Comparison of ENCODE assay signal across 9 cellular contexts in the genomic region with DNA sequence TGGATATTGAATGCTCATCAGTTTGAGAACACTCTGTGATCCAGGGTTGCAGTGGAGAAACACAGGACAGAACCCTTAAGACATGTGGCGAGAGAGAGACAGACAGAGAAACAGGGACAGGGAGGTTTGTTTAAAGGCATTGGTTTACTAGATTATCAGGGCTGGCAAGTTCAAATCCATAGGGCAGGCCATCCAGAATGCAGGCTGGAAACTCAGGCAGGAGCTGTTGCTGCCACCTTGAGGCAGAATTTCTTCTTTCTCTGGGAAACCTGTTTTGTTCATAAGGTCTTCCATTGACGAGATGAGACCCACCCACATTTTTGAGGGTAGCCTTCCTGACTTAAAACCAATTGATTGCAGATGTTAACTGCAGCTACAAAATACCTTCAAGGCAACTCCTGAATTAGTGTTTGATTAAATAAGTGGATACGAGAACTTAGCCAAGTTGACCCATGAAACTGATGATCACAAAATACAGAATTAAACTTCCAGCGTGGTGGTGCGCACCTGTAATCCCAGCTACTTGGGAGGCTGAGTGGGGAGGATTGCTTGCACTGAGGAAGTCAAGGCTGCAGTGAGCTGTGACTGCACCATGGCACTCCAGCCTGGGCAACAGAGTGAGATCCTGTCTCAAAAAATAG. TPM values are rescaled to one million over a fixed set of nuclear protein-coding genes. Genes with fewer than 3 reads are reported as not detected.
DNase-seq lines count a peak whose midpoint lies in the region; ATAC-seq and TF ChIP-seq lines count a peak whose summit lies in the region.
"Had no signal": no experiment of that assay in that cellular context is flagged by ENCODE, and none has a peak within 500 bp of the region (broad histone marks: within the 10 kb centered on the region; RNA-seq: fewer than 3 reads in every experiment).

No MANE protein-coding gene starts in this region.

- TF ChIP-seq EP300 in gastroesophageal sphincter (IDR thresholded peaks at IDR 0.05) = no peak

- H3K27me3 Mint-ChIP-seq in osteocyte (ENCODE audit: unreplicated experiment) = peaks cover 29% of the 10 kb centered on the region
- H3K27me3 Mint-ChIP-seq in CD8-positive, alpha-beta memory T cell = peaks cover 14 to 61% of the 10 kb centered on the region in 2 donors

- no peaks in the 10 kb centered on the region for H3K4me1 ChIP-seq in RWPE2 (ENCODE audit: insufficient read depth, poor library complexity, severe bottlenecking)
- H3K4me1 ChIP-seq in CD8-positive, alpha-beta memory T cell (ENCODE audit: insufficient read depth, low read length) = no peaks in the 10 kb centered on the region
- no peaks in the 10 kb centered on the region for H3K4me1 ChIP-seq in gastroesophageal sphincter
- H3K4me1 ChIP-seq: BLaER1 had no signal

- H3K36me3 ChIP-seq in RWPE2 (ENCODE audit: low read depth) = no peaks in the 10 kb centered on the region
- no peaks in the 10 kb centered on the region for H3K36me3 ChIP-seq in CD8-positive, alpha-beta memory T cell (ENCODE audit: insufficient read depth, low read length)
- no peaks in the 10 kb centered on the region for H3K36me3 ChIP-seq in gastroesophageal sphincter
- H3K36me3 ChIP-seq: BLaER1 had no signal

- ATAC-seq in RWPE2 (ENCODE audit: low read depth) (peak; percentile 50; the same call in 2 of the 3 replicates), gastroesophageal sphincter (no peak)

- H3K9me3 Mint-ChIP-seq in osteocyte (ENCODE audit: unreplicated experiment) = no peaks in the 10 kb centered on the region
- H3K9me3 Mint-ChIP-seq in CD8-positive, alpha-beta memory T cell = no peaks in the 10 kb centered on the region

- no peak overlapping the region for H3K27ac Mint-ChIP-seq in osteocyte (ENCODE audit: unreplicated experiment)
- peak overlapping the region in 1 of 8 donors; percentile 51 for H3K27ac Mint-ChIP-seq in CD8-positive, alpha-beta memory T cell

- no peak overlapping the region for H3K4me3 Mint-ChIP-seq in osteocyte (ENCODE audit: unreplicated experiment)
- no peak overlapping the region for H3K4me3 Mint-ChIP-seq in CD8-positive, alpha-beta memory T cell

- peak; percentile 91 for TF ChIP-seq CTCF in RWPE2 (IDR thresholded peaks at IDR 0.05; ENCODE audit: poor library complexity, severe bottlenecking)
- TF ChIP-seq CTCF in osteocyte (IDR thresholded peaks at IDR 0.05) = peak; percentile 71
- peak in 2 of 4 experiments; percentile 25 to 57 for TF ChIP-seq CTCF in gastroesophageal sphincter (IDR thresholded peaks at IDR 0.05)

- 60 to 83% methylated on average over 4 to 5 of the region's 5 CpGs for WGBS in gastroesophageal sphincter (ENCODE audit: low coverage in 1 of 2), 2 donors

- CTCF ChIA-PET in CD8-positive, alpha-beta memory T cell (lab: Charles Lee) = no interaction called here

- peaks cover 37% of the 10 kb centered on the region for H3K27me3 ChIP-seq in RWPE2 (ENCODE audit: insufficient read depth, poor library complexity, severe bottlenecking)
- H3K27me3 ChIP-seq in CD8-positive, alpha-beta memory T cell (ENCODE audit: insufficient read depth, low read length, poor library complexity, severe bottlenecking) = peaks cover 4% of the 10 kb centered on the region
- H3K27me3 ChIP-seq in gastroesophageal sphincter = peaks cover 21% of the 10 kb centered on the region

- no peaks in the 10 kb centered on the region for H3K4me1 Mint-ChIP-seq in osteocyte (ENCODE audit: unreplicated experiment)
- H3K4me1 Mint-ChIP-seq in CD8-positive, alpha-beta memory T cell = no peaks in the 10 kb centered on the region

- TF ChIP-seq POLR2A in gastroesophageal sphincter (IDR thresholded peaks at IDR 0.05) = no peak

- no peak overlapping the region for H3K4me3 ChIP-seq in RWPE2 (ENCODE audit: severe bottlenecking)
- H3K4me3 ChIP-seq in CD8-positive, alpha-beta memory T cell (ENCODE audit: low read length) = no peak overlapping the region
- no peak overlapping the region for H3K4me3 ChIP-seq in gastroesophageal sphincter
- H3K4me3 ChIP-seq: BLaER1 had no signal

- no peaks in the 10 kb centered on the region for H3K9me3 ChIP-seq in RWPE2 (ENCODE audit: severe bottlenecking)
- no peaks in the 10 kb centered on the region for H3K9me3 ChIP-seq in CD8-positive, alpha-beta memory T cell (ENCODE audit: low read length)
- H3K9me3 ChIP-seq in gastroesophageal sphincter = no peaks in the 10 kb centered on the region

- no peak overlapping the region for H3K27ac ChIP-seq in RWPE2 (ENCODE audit: poor library complexity, severe bottlenecking)
- no peak overlapping the region for H3K27ac ChIP-seq in CD8-positive, alpha-beta memory T cell (ENCODE audit: low read depth, low read length)
- no peak overlapping the region for H3K27ac ChIP-seq in gastroesophageal sphincter
- H3K27ac ChIP-seq: BLaER1 had no signal

- no peaks in the 10 kb centered on the region for H3K36me3 Mint-ChIP-seq in osteocyte (ENCODE audit: unreplicated experiment)
- no peaks in the 10 kb centered on the region for H3K36me3 Mint-ChIP-seq in CD8-positive, alpha-beta memory T cell

- POLR2A ChIA-PET in CD8-positive, alpha-beta memory T cell (lab: Charles Lee) = no interaction called here

- DNase-seq in DMS79 treated with DMSO at 0.1 percent for 48 hours (lab: John Stamatoyannopoulos, UW) = peak; percentile 25
- DNase-seq in DMS79 (lab: John Stamatoyannopoulos, UW) = no peak
- DNase-seq in LHCN-M2 (ENCODE audit: low read depth) = peak; percentile 44
- DNase-seq in RWPE2 (ENCODE audit: low spot score) = no peak
- DNase-seq in fibroblast of gingiva (ENCODE audit: low read depth) = peak; percentile 45
- peak; percentile 57 for DNase-seq in osteocyte (ENCODE audit: extremely low spot score, unreplicated experiment)
- DNase-seq in CD8-positive, alpha-beta memory T cell = no peak

RNA-seq across cellular contexts. Expression of a gene that starts 55.9 kb away (rescaled TPM):
- total RNA-seq in LHCN-M2 (2014; rRNA removed) (58.1 and 61.3 TPM in 2 replicates), osteocyte (48.7 and 50.1 TPM in 2 replicates), gastroesophageal sphincter (10 to 100 TPM; 34.0 to 50.3 (median 43.6) TPM)
- 34.4 TPM for polyA plus RNA-seq in LHCN-M2 (2012)
- total RNA-seq in CD8-positive, alpha-beta memory T cell = 100 to 1,000 TPM; 120 to 124 TPM
- polyA plus RNA-seq in CD8-positive, alpha-beta memory T cell = 40.5 TPM

RNA-seq across cellular contexts. Expression of a gene that starts 56.3 kb away (rescaled TPM):
- total RNA-seq in LHCN-M2 (2014; rRNA removed) (34.1 and 36.8 TPM in 2 replicates), osteocyte (25.0 and 28.5 TPM in 2 replicates), gastroesophageal sphincter (1 to 10 TPM; 2.2 to 5.6 (median 3.4) TPM)
- 12.4 TPM for polyA plus RNA-seq in LHCN-M2 (2012)
- total RNA-seq in CD8-positive, alpha-beta memory T cell = 10 to 100 TPM; 16.2 to 17.1 TPM
- polyA plus RNA-seq in CD8-positive, alpha-beta memory T cell = 7.2 TPM

Comparison
In these comparisons a context has a peak if more than half of its experiments do, and no peak if none do; other contexts are left out.
1. DNase-seq: peak in DMS79 treated with DMSO at 0.1 percent for 48 hours (single experiment), LHCN-M2 (single experiment), fibroblast of gingiva (single experiment) and osteocyte (single experiment); none in DMS79 (single experiment), RWPE2 (single experiment) and CD8-positive, alpha-beta memory T cell (0 of 5).